1 cellular context compared by ENCODE assay signal in genomic region chr3:185328324-185329004, GRCh38.
TF ChIP-seq lines count a peak whose summit lies in the region.

No MANE protein-coding gene starts in this region.

TF ChIP-seq in K562, 482 proteins besides CTCF, POLR2A, EP300 and RAD21 (continued from another document):
- TF ChIP-seq NFYB (IDR thresholded peaks at IDR 0.05; ENCODE audit: extremely low read depth, insufficient read length), result no peak
- TF ChIP-seq ZBTB8A (IDR thresholded peaks at IDR 0.05; ENCODE audit: partially characterized antibody), result no peak
- no peak for TF ChIP-seq ZBTB11 (CRISPR knock-in tag; IDR thresholded peaks at IDR 0.05)
- no peak for TF ChIP-seq PRMT5 (CRISPR knock-in tag; IDR thresholded peaks at IDR 0.05)
- TF ChIP-seq PRDM10 (IDR thresholded peaks at IDR 0.05; ENCODE audit: partially characterized antibody), result peak; percentile 96
- TF ChIP-seq ESRRB (CRISPR knock-in tag; IDR thresholded peaks at IDR 0.05; ENCODE audit: borderline replicate concordance), result no peak
- TF ChIP-seq C11orf30 (IDR thresholded peaks at IDR 0.05; ENCODE audit: low read depth), result peak; percentile 59
- no peak for TF ChIP-seq ZNF740 (CRISPR knock-in tag; IDR thresholded peaks at IDR 0.05)
- TF ChIP-seq ZNF740 (tag; IDR thresholded peaks at IDR 0.05), result no peak
- no peak for TF ChIP-seq HEY1 (CRISPR knock-in tag; IDR thresholded peaks at IDR 0.05; ENCODE audit: borderline replicate concordance)
- TF ChIP-seq BHLHE40 (IDR thresholded peaks at IDR 0.05; ENCODE audit: low read length), result no peak
- TF ChIP-seq CREBBP (IDR thresholded peaks at IDR 0.05; ENCODE audit: low read depth, low read length), result no peak
- no peak for TF ChIP-seq ASH1L (IDR thresholded peaks at IDR 0.05; ENCODE audit: borderline replicate concordance, low read depth, partially characterized antibody)
- 0 out of 2 replicates have a peak, but pooled peaks have one; percentile 25 for TF ChIP-seq HMBOX1 (IDR thresholded peaks at IDR 0.05)
- no peak for TF ChIP-seq NKRF (IDR thresholded peaks at IDR 0.05; ENCODE audit: borderline replicate concordance)
- 0 out of 2 replicates have a peak, but pooled peaks have one; percentile 7 for TF ChIP-seq CBFA2T2 (conservative IDR thresholded peaks at IDR 0.05)
- no peak for TF ChIP-seq THRB (CRISPR knock-in tag; conservative IDR thresholded peaks at IDR 0.05)
- TF ChIP-seq DACH1 (IDR thresholded peaks at IDR 0.05; ENCODE audit: partially characterized antibody), result no peak
- TF ChIP-seq CBX2 (IDR thresholded peaks at IDR 0.05; ENCODE audit: insufficient read depth, low read length, poor library complexity, severe bottlenecking), result no peak
- no peak for TF ChIP-seq BCL6 (CRISPR knock-in tag; IDR thresholded peaks at IDR 0.05)
- TF ChIP-seq RBM17 (IDR thresholded peaks at IDR 0.05; ENCODE audit: borderline replicate concordance, low read depth, low read length), result no peak
- TF ChIP-seq GMEB1 (CRISPR knock-in tag; IDR thresholded peaks at IDR 0.05), result no peak
- no peak for TF ChIP-seq PTTG1 (tag; IDR thresholded peaks at IDR 0.05; ENCODE audit: low read depth)
- peak in 1 of 2 experiments; percentile 51; a peak in 1 of 4 replicates for TF ChIP-seq FOXK2 (conservative IDR thresholded peaks at IDR 0.05 in 1 of 2, IDR thresholded peaks at IDR 0.05 in 1 of 2; ENCODE audit: low read depth in 2 of 2)
- TF ChIP-seq ZNF511 (CRISPR knock-in tag; IDR thresholded peaks at IDR 0.05), result no peak
- TF ChIP-seq SRF (CRISPR knock-in tag; IDR thresholded peaks at IDR 0.05), result no peak
- TF ChIP-seq TCF3 (CRISPR knock-in tag; IDR thresholded peaks at IDR 0.05), result 0 out of 2 replicates have a peak, but pooled peaks have one; percentile 19
- TF ChIP-seq KDM5B (IDR thresholded peaks at IDR 0.05; ENCODE audit: insufficient replicate concordance, low read depth, low read length), result no peak
- no peak for TF ChIP-seq CBX3 (IDR thresholded peaks at IDR 0.05; ENCODE audit: borderline replicate concordance in 1 of 2, low read length in 2 of 2)
- no peak for TF ChIP-seq RBM14 (IDR thresholded peaks at IDR 0.05; ENCODE audit: borderline replicate concordance, insufficient read depth, low read depth, low read length)
- no peak for TF ChIP-seq RFX5 (IDR thresholded peaks at IDR 0.05; ENCODE audit: low read depth, low read length)
- no peak for TF ChIP-seq FOXP1 (CRISPR knock-in tag; IDR thresholded peaks at IDR 0.05)
- no peak for TF ChIP-seq ZNF77 (CRISPR knock-in tag; IDR thresholded peaks at IDR 0.05)
- no peak for TF ChIP-seq TCF7 (IDR thresholded peaks at IDR 0.05; ENCODE audit: borderline replicate concordance)
- TF ChIP-seq EWSR1 (IDR thresholded peaks at IDR 0.05; ENCODE audit: borderline replicate concordance, low read depth, partially characterized antibody), result no peak
- peak; percentile 65; the same call in 1 of the 2 replicates for TF ChIP-seq ATF7 (IDR thresholded peaks at IDR 0.05)
- no peak for TF ChIP-seq TEAD1 (CRISPR knock-in tag; IDR thresholded peaks at IDR 0.05)
- TF ChIP-seq PHF21A (IDR thresholded peaks at IDR 0.05; ENCODE audit: borderline replicate concordance, low read depth), result no peak
- TF ChIP-seq KDM1A (IDR thresholded peaks at IDR 0.05), result peak; percentile 51 to 57; a peak in 3 of 4 replicates
- no peak for TF ChIP-seq TRIM28 (IDR thresholded peaks at IDR 0.05)
- no peak for TF ChIP-seq E2F6 (IDR thresholded peaks at IDR 0.05; ENCODE audit: borderline replicate concordance in 1 of 2, extremely low read depth in 1 of 2, insufficient read depth in 1 of 2, insufficient read length in 1 of 2, low read depth in 1 of 2, low read length in 1 of 2, poor library complexity in 1 of 2, severe bottlenecking in 1 of 2)
- peak; percentile 53 for TF ChIP-seq CBFA2T3 (IDR thresholded peaks at IDR 0.05)
- TF ChIP-seq ZBTB43 (CRISPR knock-in tag; IDR thresholded peaks at IDR 0.05), result no peak
